ENCODE assay signal across 9 cellular contexts in genomic region chr10:49023752-49024151, GRCh38.
DNase-seq lines count a peak whose midpoint lies in the region; ATAC-seq and TF ChIP-seq lines count a peak whose summit lies in the region.
"Had no signal": no experiment of that assay in that cellular context is flagged by ENCODE, and none has a peak within 500 bp of the region (broad histone marks: within the 10 kb centered on the region; RNA-seq: fewer than 3 reads in every experiment).

No MANE protein-coding gene starts in this region.

- peak; percentile 73 for ATAC-seq in gastroesophageal sphincter

- TF ChIP-seq CTCF in gastroesophageal sphincter (IDR thresholded peaks at IDR 0.05) (no peak), uterus (IDR thresholded peaks at IDR 0.05) (no peak)

- H3K4me3 ChIP-seq in adipocyte (ENCODE audit: low read length) (peak overlapping the region; percentile 55), gastroesophageal sphincter (no peak overlapping the region), rectal smooth muscle tissue (ENCODE audit: low read length) (no peak overlapping the region), uterus (no peak overlapping the region)
- H3K4me3 ChIP-seq: testis had no signal

- peaks cover 8% of the 10 kb centered on the region for H3K36me3 ChIP-seq in adipocyte (ENCODE audit: control insufficient read depth, insufficient read depth, low read length, severe bottlenecking)
- peaks cover 0 to 13% of the 10 kb centered on the region in 2 donors for H3K36me3 ChIP-seq in gastroesophageal sphincter
- no peaks in the 10 kb centered on the region for H3K36me3 ChIP-seq in rectal smooth muscle tissue (ENCODE audit: control insufficient read depth, insufficient read depth, low read length)
- no peaks in the 10 kb centered on the region for H3K36me3 ChIP-seq in uterus

- H3K4me1 ChIP-seq in adipocyte (ENCODE audit: control insufficient read depth, insufficient read depth, low read length) (peaks cover 20% of the 10 kb centered on the region), gastroesophageal sphincter (no peaks in the 10 kb centered on the region), rectal smooth muscle tissue (ENCODE audit: control insufficient read depth, insufficient read depth, low read length) (peaks cover 4% of the 10 kb centered on the region), uterus (peaks cover 0 to 7% of the 10 kb centered on the region in 2 donors)

- H3K9ac ChIP-seq in adipocyte (ENCODE audit: low read length): peak overlapping the region; percentile 82
- H3K9ac ChIP-seq in rectal smooth muscle tissue (ENCODE audit: low read length): no peak overlapping the region

- 29 to 43% methylated on average over 5 of the region's 5 CpGs for WGBS in gastroesophageal sphincter (ENCODE audit: low coverage in 1 of 2), 2 donors

- H3K27ac ChIP-seq in gastroesophageal sphincter (peak overlapping the region; percentile 25 to 55 (median 42)), rectal smooth muscle tissue (ENCODE audit: low read depth, low read length) (peak overlapping the region; percentile 33), uterus (peak overlapping the region; percentile 70 to 79)

- DNase-seq in adipocyte (ENCODE audit: low read depth) (peak; percentile 66), uterus (peak; percentile 33 to 41), HPDE6-E6E7 (ENCODE audit: extremely low spot score) (no peak), C1 segment of cervical spinal cord (lab: John Stamatoyannopoulos, UW) (no peak)
- no peak for DNase-seq in activated CD4-positive, alpha-beta T cell treated with anti-CD3 and anti-CD28 coated beads for 1 hour
- DNase-seq: activated CD4-positive, CD25-positive, alpha-beta regulatory T cell; testis had no signal

- no peak for TF ChIP-seq EP300 in gastroesophageal sphincter (IDR thresholded peaks at IDR 0.05)

- H3K9me3 ChIP-seq in adipocyte (ENCODE audit: control insufficient read depth, low read length) (no peaks in the 10 kb centered on the region), gastroesophageal sphincter (no peaks in the 10 kb centered on the region), uterus (no peaks in the 10 kb centered on the region)
- H3K9me3 ChIP-seq: testis had no signal

- intact Hi-C loops in uterus (cut with DNase I; ENCODE audit: low total_unique reads): no loop called here

- H3K27me3 ChIP-seq in adipocyte (replicated peaks; ENCODE audit: control insufficient read depth, insufficient read depth, low read length) (no peaks in the 10 kb centered on the region), gastroesophageal sphincter (no peaks in the 10 kb centered on the region), rectal smooth muscle tissue (ENCODE audit: control insufficient read depth, insufficient read depth, low read length) (no peaks in the 10 kb centered on the region), uterus (no peaks in the 10 kb centered on the region)
- H3K27me3 ChIP-seq: testis had no signal

- TF ChIP-seq POLR2A in gastroesophageal sphincter (IDR thresholded peaks at IDR 0.05): no peak
- no peak for TF ChIP-seq POLR2A in uterus (IDR thresholded peaks at IDR 0.05)

Comparison
In these comparisons a context has a peak if more than half of its experiments do, and no peak if none do; other contexts are left out.
1. DNase-seq: peak in adipocyte (single experiment) and uterus (2 of 2); none in HPDE6-E6E7 (single experiment), activated CD4-positive, alpha-beta T cell treated with anti-CD3 and anti-CD28 coated beads for 1 hour (single experiment) and C1 segment of cervical spinal cord (0 of 14).
2. Peak in every context shown above with its lines, with median percentiles within 50 percentile points of each other: H3K27ac ChIP-seq.